ENCODE assay signal across 24 cellular contexts in genomic region chr20:7770046-7770445, GRCh38.
DNase-seq lines count a peak whose midpoint lies in the region; ATAC-seq lines count a peak whose summit lies in the region.
"Had no signal": no experiment of that assay in that cellular context is flagged by ENCODE, and none has a peak within 500 bp of the region (broad histone marks: within the 10 kb centered on the region; RNA-seq: fewer than 3 reads in every experiment).

No MANE protein-coding gene starts in this region.

- H3K27ac Mint-ChIP-seq in T-helper 2 cell treated with Interferon-gamma antibody and Interleukin-4, amounts not matched to agents 5 μg/mL and 100 μg/mL, for 36 hours = no peak overlapping the region
- H3K27ac Mint-ChIP-seq: activated naive CD8-positive, alpha-beta T cell treated with anti-CD3 and anti-CD28 coated beads, Interleukin-2, amount 50 U/mL, for 24 hours; effector memory CD8-positive, alpha-beta T cell; stimulated activated effector memory CD8-positive, alpha-beta T cell treated with anti-CD3 and anti-CD28 coated beads, Interleukin-12 subunit alpha, Interleukin-12 subunit beta, amount 100 ng/mL, for 72 hours; T-helper 17 cell had no signal

- H3K9me3 Mint-ChIP-seq in T-helper 2 cell treated with Interferon-gamma antibody and Interleukin-4, amounts not matched to agents 5 μg/mL and 100 μg/mL, for 36 hours = peaks cover 37% of the 10 kb centered on the region
- H3K9me3 Mint-ChIP-seq: effector memory CD8-positive, alpha-beta T cell had no signal

- H3K4me1 Mint-ChIP-seq in T-helper 2 cell treated with Interferon-gamma antibody and Interleukin-4, amounts not matched to agents 5 μg/mL and 100 μg/mL, for 36 hours (ENCODE audit: low read depth) = peaks cover 26% of the 10 kb centered on the region
- H3K4me1 Mint-ChIP-seq: activated naive CD8-positive, alpha-beta T cell treated with anti-CD3 and anti-CD28 coated beads, Interleukin-2, amount 50 U/mL, for 24 hours; stimulated activated effector memory CD8-positive, alpha-beta T cell treated with anti-CD3 and anti-CD28 coated beads, Interleukin-12 subunit alpha, Interleukin-12 subunit beta, amount 100 ng/mL, for 72 hours; T-helper 17 cell had no signal

- H3K27me3 Mint-ChIP-seq in T-helper 2 cell treated with Interferon-gamma antibody and Interleukin-4, amounts not matched to agents 5 μg/mL and 100 μg/mL, for 36 hours (ENCODE audit: low read depth) = no peaks in the 10 kb centered on the region
- H3K27me3 Mint-ChIP-seq: activated naive CD8-positive, alpha-beta T cell treated with anti-CD3 and anti-CD28 coated beads, Interleukin-2, amount 50 U/mL, for 24 hours; effector memory CD8-positive, alpha-beta T cell; T-helper 17 cell had no signal

- H3K36me3 Mint-ChIP-seq in T-helper 2 cell treated with Interferon-gamma antibody and Interleukin-4, amounts not matched to agents 5 μg/mL and 100 μg/mL, for 36 hours (ENCODE audit: low read depth) = peaks cover 10% of the 10 kb centered on the region
- H3K36me3 Mint-ChIP-seq: stimulated activated effector memory CD8-positive, alpha-beta T cell treated with anti-CD3 and anti-CD28 coated beads, Interleukin-12 subunit alpha, Interleukin-12 subunit beta, amount 100 ng/mL, for 72 hours had no signal

- ATAC-seq in GM18861 (IDR thresholded peaks at IDR 0.05; ENCODE audit: unreplicated experiment) (no peak), HG03439 (IDR thresholded peaks at IDR 0.05; ENCODE audit: unreplicated experiment) (no peak)
- ATAC-seq: activated naive CD8-positive, alpha-beta T cell treated with anti-CD3 and anti-CD28 coated beads, Interleukin-2, amount 50 U/mL, for 24 hours; activated T-cell treated with anti-CD3 and anti-CD28 coated beads, Interleukin-2, amount 50 U/mL, for 4 hours; left lung; SK-N-SH treated with all-trans-retinoic acid at 6 μM for 48 hours; T-helper 17 cell had no signal

- H3K4me3 Mint-ChIP-seq in T-helper 2 cell treated with Interferon-gamma antibody and Interleukin-4, amounts not matched to agents 5 μg/mL and 100 μg/mL, for 36 hours = peak overlapping the region; percentile 48
- H3K4me3 Mint-ChIP-seq: activated naive CD8-positive, alpha-beta T cell treated with anti-CD3 and anti-CD28 coated beads, Interleukin-2, amount 50 U/mL, for 24 hours; activated T-cell treated with anti-CD3 and anti-CD28 coated beads, Interleukin-2, amount 50 U/mL, for 4 hours; effector memory CD8-positive, alpha-beta T cell; neural crest cell; stimulated activated effector memory CD8-positive, alpha-beta T cell treated with anti-CD3 and anti-CD28 coated beads, Interleukin-12 subunit alpha, Interleukin-12 subunit beta, amount 100 ng/mL, for 72 hours; T-helper 17 cell had no signal

- DNase-seq in DMS153 (lab: John Stamatoyannopoulos, UW) (peak; percentile 85), DMS53 treated with DMSO at 0.1 percent for 48 hours (lab: John Stamatoyannopoulos, UW; ENCODE audit: unreplicated experiment) (peak; percentile 91), NCI-H510A treated with DMSO at 0.1 percent for 48 hours (lab: John Stamatoyannopoulos, UW) (peak; percentile 94), anterior cingulate cortex (lab: John Stamatoyannopoulos, UW) (no peak)
- DNase-seq in T-helper 2 cell treated with Interferon-gamma antibody and Interleukin-4, amounts not matched to agents 5 μg/mL and 100 μg/mL, for 36 hours (ENCODE audit: low spot score) = no peak
- DNase-seq: activated naive CD8-positive, alpha-beta T cell treated with anti-CD3 and anti-CD28 coated beads, Interleukin-2, amount 50 U/mL, for 24 hours; activated T-cell treated with anti-CD3 and anti-CD28 coated beads, Interleukin-2, amount 50 U/mL, for 4 hours; caudate nucleus; effector memory CD8-positive, alpha-beta T cell; EL; head of caudate nucleus; islet precursor cell; left lung; mesendoderm; NCI-H2171; NCI-H524 treated with DMSO at 0.1 percent for 48 hours; pancreas; T-helper 17 cell; transverse colon had no signal

Comparison
In these comparisons a context has a peak if more than half of its experiments do, and no peak if none do; other contexts are left out.
1. DNase-seq: peak in DMS153 (single experiment), DMS53 treated with DMSO at 0.1 percent for 48 hours (single experiment) and NCI-H510A treated with DMSO at 0.1 percent for 48 hours (single experiment); none in T-helper 2 cell treated with Interferon-gamma antibody and Interleukin-4, amounts not matched to agents 5 μg/mL and 100 μg/mL, for 36 hours (single experiment) and anterior cingulate cortex (0 of 58).